Comparison of ENCODE assay signal across 8 cellular contexts in the genomic region with DNA sequence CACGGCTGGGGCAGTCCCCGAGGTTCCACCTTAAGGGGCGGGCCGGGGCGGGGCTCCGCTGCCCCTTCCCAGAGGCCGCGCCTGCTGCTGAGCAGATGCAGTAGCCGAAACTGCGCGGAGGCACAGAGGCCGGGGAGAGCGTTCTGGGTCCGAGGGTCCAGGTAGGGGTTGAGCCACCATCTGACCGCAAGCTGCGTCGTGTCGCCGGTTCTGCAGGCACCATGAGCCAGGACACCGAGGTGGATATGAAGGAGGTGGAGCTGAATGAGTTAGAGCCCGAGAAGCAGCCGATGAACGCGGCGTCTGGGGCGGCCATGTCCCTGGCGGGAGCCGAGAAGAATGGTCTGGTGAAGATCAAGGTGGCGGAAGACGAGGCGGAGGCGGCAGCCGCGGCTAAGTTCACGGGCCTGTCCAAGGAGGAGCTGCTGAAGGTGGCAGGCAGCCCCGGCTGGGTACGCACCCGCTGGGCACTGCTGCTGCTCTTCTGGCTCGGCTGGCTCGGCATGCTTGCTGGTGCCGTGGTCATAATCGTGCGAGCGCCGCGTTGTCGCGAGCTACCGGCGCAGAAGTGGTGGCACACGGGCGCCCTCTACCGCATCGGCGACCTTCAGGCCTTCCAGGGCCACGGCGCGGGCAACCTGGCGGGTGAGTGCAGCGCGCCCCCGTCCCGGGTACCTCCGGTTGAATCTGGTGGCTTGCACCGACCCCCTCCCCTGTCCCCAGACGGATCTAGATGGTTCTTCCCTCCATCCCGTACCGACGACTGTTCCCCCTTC. TPM values are rescaled to one million over a fixed set of nuclear protein-coding genes. Genes with fewer than 3 reads are reported as not detected.
DNase-seq lines count a peak whose midpoint lies in the region; ATAC-seq, FAIRE-seq and TF ChIP-seq lines count a peak whose summit lies in the region.

A gene (plus strand): TSS at position 94 of the 776 bp plus-strand sequence. CDS start 128 bp downstream, at position 222.

- peak within 1 kb of the TSS; percentile 100 for H3K27ac Mint-ChIP-seq in activated CD4-positive, alpha-beta memory T cell treated with anti-CD3 and anti-CD28 coated beads, Interleukin-2, amount 10 ng/mL, durations not matched to agents 7 days and 5 days

- H3K4me1 ChIP-seq in lung (ENCODE audit: control insufficient read depth in 2 of 2, insufficient read depth in 2 of 2, low read length in 2 of 2) = peaks cover 12 to 15% of the 10 kb centered on the region in 2 donors

- no peaks in the 10 kb centered on the region for H3K9me3 Mint-ChIP-seq in activated CD4-positive, alpha-beta memory T cell treated with anti-CD3 and anti-CD28 coated beads, Interleukin-2, amount 10 ng/mL, durations not matched to agents 7 days and 5 days

- TF ChIP-seq CTCF in lung (IDR thresholded peaks at IDR 0.05; ENCODE audit: control extremely low read depth, extremely low read depth) = peak; percentile 63

- WGBS in lung, 2 donors = 0% methylated on average over 62 to 69 of the region's 69 CpGs

- H3K9me3 ChIP-seq in lung (ENCODE audit: control insufficient read depth in 2 of 2, insufficient read depth in 1 of 2, low read length in 1 of 2) = no peaks in the 10 kb centered on the region

- POLR2A ChIA-PET in activated CD4-positive, alpha-beta memory T cell treated with anti-CD3 and anti-CD28 coated beads, Interleukin-2, amount 10 ng/mL, durations not matched to agents 7 days and 5 days (lab: Charles Lee) = interaction anchor here (0.6 to 11.2 kb wide), 62 partner anchors 8 to 1326 kb away, joined by 3 to 234 read pairs (median 6); a partner anchor contains a TSS

- FAIRE-seq in GM19239 (lab: Jason Lieb, UNC) = no peak

- CTCF ChIA-PET in activated CD4-positive, alpha-beta memory T cell treated with anti-CD3 and anti-CD28 coated beads, Interleukin-2, amount 10 ng/mL, durations not matched to agents 7 days and 5 days (lab: Charles Lee) = interaction anchor here (0.7 to 4.6 kb wide), 27 partner anchors 12 to 456 kb away, joined by 3 to 44 read pairs (median 5); a partner anchor contains a TSS

- ATAC-seq in HG03442 (IDR thresholded peaks at IDR 0.05; ENCODE audit: unreplicated experiment) (peak; percentile 71), lung (ENCODE audit: insufficient read depth, low FRiP score) (peak; percentile 91)

- H3K27ac ChIP-seq in lung (ENCODE audit: low read depth in 1 of 2, low read length in 1 of 2) = peak within 1 kb of the TSS; percentile 96 to 97

- H3K36me3 Mint-ChIP-seq in activated CD4-positive, alpha-beta memory T cell treated with anti-CD3 and anti-CD28 coated beads, Interleukin-2, amount 10 ng/mL, durations not matched to agents 7 days and 5 days (ENCODE audit: low read depth) = peaks cover 59% of the 10 kb centered on the region

- H3K4me3 Mint-ChIP-seq in activated CD4-positive, alpha-beta memory T cell treated with anti-CD3 and anti-CD28 coated beads, Interleukin-2, amount 10 ng/mL, durations not matched to agents 7 days and 5 days = peak within 1 kb of the TSS; percentile 99

- H3K27me3 Mint-ChIP-seq in activated CD4-positive, alpha-beta memory T cell treated with anti-CD3 and anti-CD28 coated beads, Interleukin-2, amount 10 ng/mL, durations not matched to agents 7 days and 5 days = no peaks in the 10 kb centered on the region

- peaks cover 20 to 27% of the 10 kb centered on the region in 2 donors for H3K36me3 ChIP-seq in lung (ENCODE audit: control insufficient read depth in 2 of 2, insufficient read depth in 2 of 2, low read length in 2 of 2)

- peak within 1 kb of the TSS; percentile 90 for H3K4me3 ChIP-seq in lung

- H3K4me1 Mint-ChIP-seq in activated CD4-positive, alpha-beta memory T cell treated with anti-CD3 and anti-CD28 coated beads, Interleukin-2, amount 10 ng/mL, durations not matched to agents 7 days and 5 days = peaks cover 51% of the 10 kb centered on the region

- peak; percentile 90 for DNase-seq in CD1c-positive myeloid dendritic cell (ENCODE audit: extremely low spot score)
- peak; percentile 84 for DNase-seq in GM19239 (ENCODE audit: insufficient read length, low spot score)
- DNase-seq in NCI-H748 treated with DMSO at 0.1 percent for 48 hours (lab: John Stamatoyannopoulos, UW) = peak; percentile 84
- DNase-seq in activated CD4-positive, alpha-beta memory T cell treated with anti-CD3 and anti-CD28 coated beads, Interleukin-2, amount 10 ng/mL, durations not matched to agents 7 days and 5 days = peak; percentile 92
- DNase-seq in ecto neural progenitor cell (ENCODE audit: low spot score) = peak; percentile 94
- peak; percentile 88 for DNase-seq in lung (ENCODE audit: low spot score)
- peak; percentile 72 to 80 (median 74) for DNase-seq in stimulated activated CD4-positive, alpha-beta T cell treated with anti-CD3 and anti-CD28 coated beads, TNF-alpha, amount 100 ng/mL, for 48 hours (ENCODE audit: low read depth in 3 of 3)

- H3K27me3 ChIP-seq in lung (ENCODE audit: control insufficient read depth, insufficient read depth) = no peaks in the 10 kb centered on the region

RNA-seq across cellular contexts. Expression of the gene that starts here (rescaled TPM):
- total RNA-seq in activated CD4-positive, alpha-beta memory T cell treated with anti-CD3 and anti-CD28 coated beads, Interleukin-2, amount 10 ng/mL, durations not matched to agents 7 days and 5 days = 100 to 1,000 TPM; 262 to 279 TPM
- 100 to 1,000 TPM; 151 to 249 TPM for total RNA-seq in lung
- polyA plus RNA-seq in lung = 100 to 1,000 TPM; 173 to 265 TPM

Comparison
In these comparisons a context has a peak if more than half of its experiments do, and no peak if none do; other contexts are left out.
1. Peak in every context shown above with its lines: DNase-seq, ATAC-seq, H3K4me3 ChIP-seq and H3K27ac ChIP-seq.